Comparison of ENCODE assay signal across 11 cellular contexts in genomic region chr3:177410734-177411133, GRCh38.
DNase-seq lines count a peak whose midpoint lies in the region; ATAC-seq and TF ChIP-seq lines count a peak whose summit lies in the region.
"Had no signal": no experiment of that assay in that cellular context is flagged by ENCODE, and none has a peak within 500 bp of the region (broad histone marks: within the 10 kb centered on the region; RNA-seq: fewer than 3 reads in every experiment).

No MANE protein-coding gene starts in this region.

- H2AK5ac ChIP-seq in H9 (ENCODE audit: insufficient read length, low read length), result no peak overlapping the region

- TF ChIP-seq CTCF in VCaP (conservative IDR thresholded peaks at IDR 0.05) (no peak), H9 (conservative IDR thresholded peaks at IDR 0.05) (no peak)

- H4K5ac ChIP-seq in H9 (ENCODE audit: insufficient read length, low read depth, low read length), result no peak overlapping the region

- no peak for DNase-seq in activated naive CD8-positive, alpha-beta T cell treated with anti-CD3 and anti-CD28 coated beads, Interleukin-2, amount 10 ng/mL, durations not matched to agents 7 days and 5 days
- no peak for DNase-seq in activated naive CD8-positive, alpha-beta T cell treated with anti-CD3 and anti-CD28 coated beads for 36 hours
- peak; percentile 94 for DNase-seq in NCI-H2029 (lab: John Stamatoyannopoulos, UW)
- peak; percentile 52 for DNase-seq in ureter (ENCODE audit: low spot score)
- DNase-seq in sciatic nerve (ENCODE audit: low spot score), result no peak
- no peak for DNase-seq in H9
- DNase-seq in Karpas-422, result no peak
- DNase-seq: central memory CD4-positive, alpha-beta T cell; gastrocnemius medialis; right lobe of liver had no signal

- no peaks in the 10 kb centered on the region for H3K79me2 ChIP-seq in H9 (ENCODE audit: insufficient read depth, low read length)
- no peaks in the 10 kb centered on the region for H3K79me2 ChIP-seq in Karpas-422 (ENCODE audit: low read length)

- H3K27ac ChIP-seq in VCaP, result peak overlapping the region; percentile 96
- H3K27ac ChIP-seq in H9 (ENCODE audit: insufficient read length, low read depth, low read length), result no peak overlapping the region
- H3K27ac ChIP-seq in Karpas-422 (ENCODE audit: low read length), result no peak overlapping the region
- H3K27ac ChIP-seq: gastrocnemius medialis, right lobe of liver had no signal

- H3T11ph ChIP-seq in H9 (ENCODE audit: low read length), result no peak overlapping the region

- no peak overlapping the region for H3K4ac ChIP-seq in H9 (ENCODE audit: low read depth, low read length)

- peak overlapping the region; percentile 1 for H3K27ac Mint-ChIP-seq in activated naive CD8-positive, alpha-beta T cell treated with anti-CD3 and anti-CD28 coated beads, Interleukin-2, amount 10 ng/mL, durations not matched to agents 7 days and 5 days
- H3K27ac Mint-ChIP-seq in activated naive CD8-positive, alpha-beta T cell treated with anti-CD3 and anti-CD28 coated beads for 36 hours, result no peak overlapping the region
- H3K27ac Mint-ChIP-seq in H9, result no peak overlapping the region

- no peak overlapping the region for H2BK15ac ChIP-seq in H9 (ENCODE audit: low read depth, low read length)

- H3K4me2 ChIP-seq in H9 (ENCODE audit: insufficient read depth, insufficient read length, low read length) (no peak overlapping the region), Karpas-422 (ENCODE audit: low read depth, low read length, poor library complexity, severe bottlenecking) (no peak overlapping the region)

- H4K8ac ChIP-seq in H9 (replicated peaks; ENCODE audit: insufficient read length, low read depth, low read length), result no peak overlapping the region

- no peak overlapping the region for H2BK12ac ChIP-seq in H9 (ENCODE audit: insufficient read length, low read depth, low read length)

- H3K4me1 ChIP-seq in H9 (ENCODE audit: insufficient read depth, low read length) (no peaks in the 10 kb centered on the region), Karpas-422 (ENCODE audit: low read length) (no peaks in the 10 kb centered on the region)
- H3K4me1 ChIP-seq: gastrocnemius medialis, right lobe of liver had no signal

- H3K27me3 Mint-ChIP-seq in activated naive CD8-positive, alpha-beta T cell treated with anti-CD3 and anti-CD28 coated beads, Interleukin-2, amount 10 ng/mL, durations not matched to agents 7 days and 5 days, result no peaks in the 10 kb centered on the region
- no peaks in the 10 kb centered on the region for H3K27me3 Mint-ChIP-seq in activated naive CD8-positive, alpha-beta T cell treated with anti-CD3 and anti-CD28 coated beads for 36 hours
- H3K27me3 Mint-ChIP-seq in H9 (ENCODE audit: low read depth), result no peaks in the 10 kb centered on the region

- H3K14ac ChIP-seq in H9 (ENCODE audit: insufficient read depth, low read length), result no peak overlapping the region

- POLR2A ChIA-PET in activated naive CD8-positive, alpha-beta T cell treated with anti-CD3 and anti-CD28 coated beads, Interleukin-2, amount 10 ng/mL, durations not matched to agents 7 days and 5 days (lab: Charles Lee), result interaction anchor here (0.5 kb wide), 1 partner anchor 11 kb away, joined by 3 read pairs; no protein-coding TSS in a partner anchor

- H3K4me1 Mint-ChIP-seq in activated naive CD8-positive, alpha-beta T cell treated with anti-CD3 and anti-CD28 coated beads, Interleukin-2, amount 10 ng/mL, durations not matched to agents 7 days and 5 days, result peaks cover 7% of the 10 kb centered on the region
- peaks cover 12% of the 10 kb centered on the region for H3K4me1 Mint-ChIP-seq in activated naive CD8-positive, alpha-beta T cell treated with anti-CD3 and anti-CD28 coated beads for 36 hours
- H3K4me1 Mint-ChIP-seq in H9, result peaks cover 11 to 16% of the 10 kb centered on the region in 2 experiments; a peak in 3 of 4 replicates

- peaks cover 6% of the 10 kb centered on the region for H3K9me3 Mint-ChIP-seq in activated naive CD8-positive, alpha-beta T cell treated with anti-CD3 and anti-CD28 coated beads, Interleukin-2, amount 10 ng/mL, durations not matched to agents 7 days and 5 days
- H3K9me3 Mint-ChIP-seq in activated naive CD8-positive, alpha-beta T cell treated with anti-CD3 and anti-CD28 coated beads for 36 hours, result peaks cover 1% of the 10 kb centered on the region
- peaks cover 7 to 9% of the 10 kb centered on the region in 2 experiments; a peak in 4 of 5 replicates for H3K9me3 Mint-ChIP-seq in H9

- no peak overlapping the region for H3K23ac ChIP-seq in H9 (ENCODE audit: insufficient read length, low read depth, low read length)

- H4K91ac ChIP-seq in H9 (ENCODE audit: insufficient read length, low read depth, low read length), result no peak overlapping the region

- no CpG with 5 or more reads among the region's 4 CpGs for WGBS in H9 (ENCODE audit: extremely low coverage, insufficient read length, low lambda C conversion rate)

- H3K18ac ChIP-seq in H9 (ENCODE audit: insufficient read length, low read depth, low read length), result no peak overlapping the region

- no peak overlapping the region for H3K4me3 ChIP-seq in Karpas-422 (ENCODE audit: low read length)
- H3K4me3 ChIP-seq: gastrocnemius medialis, right lobe of liver had no signal

- H3K23me2 ChIP-seq in H9 (ENCODE audit: insufficient read length, low read depth, low read length, poor library complexity, severe bottlenecking), result no peaks in the 10 kb centered on the region

- intact Hi-C loops in sciatic nerve (cut with DNase I), result no loop called here

- peak; percentile 67 for ATAC-seq in activated naive CD8-positive, alpha-beta T cell treated with anti-CD3 and anti-CD28 coated beads, Interleukin-2, amount 10 ng/mL, durations not matched to agents 7 days and 5 days (ENCODE audit: low read depth)
- ATAC-seq in sciatic nerve, result no peak
- ATAC-seq: gastrocnemius medialis had no signal

- no peak overlapping the region for H3K56ac ChIP-seq in H9 (ENCODE audit: insufficient read length, low read depth, low read length)

- no peaks in the 10 kb centered on the region for H3K79me1 ChIP-seq in H9 (ENCODE audit: insufficient read depth, low read depth, low read length, poor library complexity, severe bottlenecking)

- H3K36me3 Mint-ChIP-seq in activated naive CD8-positive, alpha-beta T cell treated with anti-CD3 and anti-CD28 coated beads, Interleukin-2, amount 10 ng/mL, durations not matched to agents 7 days and 5 days, result no peaks in the 10 kb centered on the region
- H3K36me3 Mint-ChIP-seq in activated naive CD8-positive, alpha-beta T cell treated with anti-CD3 and anti-CD28 coated beads for 36 hours, result no peaks in the 10 kb centered on the region
- peaks cover 2 to 8% (median 5%) of the 10 kb centered on the region in 3 experiments for H3K36me3 Mint-ChIP-seq in H9 (ENCODE audit: insufficient read depth in 1 of 3, low read depth in 3 of 3)

- H2BK5ac ChIP-seq in H9 (ENCODE audit: insufficient read length, low read length), result no peak overlapping the region

- H3K36me3 ChIP-seq in Karpas-422 (ENCODE audit: insufficient read depth, low read length), result no peaks in the 10 kb centered on the region
- H3K36me3 ChIP-seq: gastrocnemius medialis, right lobe of liver had no signal

- no peaks in the 10 kb centered on the region for H3K9me2 ChIP-seq in Karpas-422 (replicated peaks; ENCODE audit: insufficient read depth, low read length)

- H3K9ac ChIP-seq in H9 (ENCODE audit: extremely low read depth, insufficient read length, low read length) (no peak overlapping the region), Karpas-422 (ENCODE audit: low read length) (no peak overlapping the region)

- H2BK20ac ChIP-seq in H9 (ENCODE audit: low read depth, low read length, poor library complexity, severe bottlenecking), result no peak overlapping the region

- H2BK120ac ChIP-seq in H9 (ENCODE audit: low read depth, low read length, poor library complexity, severe bottlenecking), result no peak overlapping the region

- no peaks in the 10 kb centered on the region for H3K9me3 ChIP-seq in H9 (ENCODE audit: control insufficient read depth, low read depth, low read length)
- H3K9me3 ChIP-seq in Karpas-422 (ENCODE audit: low read length), result no peaks in the 10 kb centered on the region
- H3K9me3 ChIP-seq: gastrocnemius medialis, right lobe of liver had no signal

- H4K20me1 ChIP-seq in H9 (ENCODE audit: control insufficient read depth, insufficient read depth, insufficient read length), result no peaks in the 10 kb centered on the region
- no peaks in the 10 kb centered on the region for H4K20me1 ChIP-seq in Karpas-422 (ENCODE audit: insufficient read depth, low read depth, low read length)

- H3K27me3 ChIP-seq in H9 (ENCODE audit: insufficient read depth, low read length) (no peaks in the 10 kb centered on the region), Karpas-422 (ENCODE audit: low read length) (no peaks in the 10 kb centered on the region)
- H3K27me3 ChIP-seq: gastrocnemius medialis, right lobe of liver had no signal

- H2AFZ ChIP-seq in H9 (ENCODE audit: low read length), result no peak overlapping the region
- no peak overlapping the region for H2AFZ ChIP-seq in Karpas-422 (ENCODE audit: low read length)

- H3K4me3 Mint-ChIP-seq in activated naive CD8-positive, alpha-beta T cell treated with anti-CD3 and anti-CD28 coated beads, Interleukin-2, amount 10 ng/mL, durations not matched to agents 7 days and 5 days, result no peak overlapping the region
- no peak overlapping the region for H3K4me3 Mint-ChIP-seq in activated naive CD8-positive, alpha-beta T cell treated with anti-CD3 and anti-CD28 coated beads for 36 hours
- H3K4me3 Mint-ChIP-seq in H9, result no peak overlapping the region

Comparison
In these comparisons a context has a peak if more than half of its experiments do, and no peak if none do; other contexts are left out.
1. DNase-seq: peak in NCI-H2029 (single experiment) and ureter (single experiment); none in activated naive CD8-positive, alpha-beta T cell treated with anti-CD3 and anti-CD28 coated beads, Interleukin-2, amount 10 ng/mL, durations not matched to agents 7 days and 5 days (single experiment), activated naive CD8-positive, alpha-beta T cell treated with anti-CD3 and anti-CD28 coated beads for 36 hours (single experiment), sciatic nerve (single experiment), H9 (single experiment) and Karpas-422 (single experiment).